ENCODE assay signal across 9 cellular contexts in the genomic region with DNA sequence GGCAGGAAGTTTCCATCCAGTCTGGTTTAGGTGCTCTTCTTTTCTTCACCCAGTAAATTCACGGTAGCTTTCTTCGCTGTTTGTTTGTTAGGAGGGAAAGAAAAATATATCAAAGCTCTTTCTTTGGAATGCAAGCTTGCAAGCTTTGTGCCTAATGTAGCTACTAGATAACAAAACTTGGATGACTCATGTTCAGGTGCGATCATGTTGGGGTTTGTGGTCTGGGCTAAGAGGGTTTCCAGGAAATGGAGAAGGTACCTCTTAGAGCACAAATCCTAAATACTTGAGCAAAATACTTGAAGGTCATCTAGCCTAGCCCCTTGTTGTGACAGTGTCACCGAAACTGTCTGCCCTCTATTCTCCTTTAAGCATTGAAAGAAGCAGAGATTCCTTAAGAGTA. TPM values are rescaled to one million over a fixed set of nuclear protein-coding genes. Genes with fewer than 3 reads are reported as not detected.
DNase-seq lines count a peak whose midpoint lies in the region; ATAC-seq, FAIRE-seq and TF ChIP-seq lines count a peak whose summit lies in the region.
"Had no signal": no experiment of that assay in that cellular context is flagged by ENCODE, and none has a peak within 500 bp of the region (broad histone marks: within the 10 kb centered on the region; RNA-seq: fewer than 3 reads in every experiment).

No MANE protein-coding gene starts in this region.

- TF ChIP-seq POLR2A in GM12878 (IDR thresholded peaks at IDR 0.05; ENCODE audit: low read depth, low read length), result no peak

- H4K20me1 ChIP-seq in GM12878 (ENCODE audit: control insufficient read depth, insufficient read depth), result no peaks in the 10 kb centered on the region

- POLR2A ChIA-PET in GM12878 (lab: Charles Lee), result no interaction called here

- RAD21 ChIA-PET in GM12878 (lab: Charles Lee; ENCODE audit: unreplicated experiment), result no interaction called here

- WGBS in GM12878 (ENCODE audit: insufficient coverage, insufficient replicate concordance, low lambda C conversion rate, missing lambda C conversion rate), result 67% methylated on average over 4 of the region's 4 CpGs

- no peak overlapping the region for H3K9ac ChIP-seq in SK-N-MC (ENCODE audit: insufficient read length)
- no peak overlapping the region for H3K9ac ChIP-seq in GM12878 (ENCODE audit: control insufficient read depth, insufficient read depth, low read length)

- H3K27ac ChIP-seq in SK-N-MC (peak overlapping the region; percentile 1), GM12878 (ENCODE audit: control insufficient read depth, insufficient read depth) (no peak overlapping the region)

- H3K36me3 ChIP-seq in SK-N-MC (ENCODE audit: insufficient read depth, low read length), result peaks cover 45% of the 10 kb centered on the region
- peaks cover 6 to 32% of the 10 kb centered on the region in 2 experiments for H3K36me3 ChIP-seq in GM12878 (ENCODE audit: control insufficient read depth in 2 of 2, insufficient read depth in 2 of 2, low read length in 1 of 2)

- SMC1A ChIA-PET in GM12878 (lab: Charles Lee; ENCODE audit: uncharacterized antibody, unreplicated experiment), result interaction anchor here (0.6 to 1.4 kb wide), 4 partner anchors 10 to 356 kb away, joined by 3 to 6 read pairs (median 4); a partner anchor contains a TSS

- H3K9me3 ChIP-seq in SK-N-MC (ENCODE audit: low read depth, low read length) (no peaks in the 10 kb centered on the region), GM12878 (replicated peaks; ENCODE audit: control insufficient read depth, insufficient read depth, low read length) (no peaks in the 10 kb centered on the region)

- TF ChIP-seq CTCF in GM12878 (IDR thresholded peaks at IDR 0.05 in 2 of 3, conservative IDR thresholded peaks at IDR 0.05 in 1 of 3; ENCODE audit: control insufficient read depth in 2 of 3, extremely low read depth in 1 of 3, insufficient read depth in 1 of 3, low read depth in 3 of 3, low read length in 3 of 3) (no peak), foreskin fibroblast (IDR thresholded peaks at IDR 0.05; ENCODE audit: low read depth, low read length) (no peak)

- CTCF ChIA-PET in GM12878 (lab: Yijun Ruan, JAX), result no interaction called here

- no peak overlapping the region for H3K4me3 ChIP-seq in SK-N-MC
- no peak overlapping the region for H3K4me3 ChIP-seq in GM12878
- no peak overlapping the region for H3K4me3 ChIP-seq in foreskin fibroblast (ENCODE audit: low read depth in 1 of 2, low read length in 2 of 2)

- no peak for TF ChIP-seq EP300 in GM12878 (IDR thresholded peaks at IDR 0.05; ENCODE audit: borderline replicate concordance in 1 of 2, control insufficient read depth in 1 of 2, low read depth in 2 of 2, low read length in 2 of 2)

- no TSS peak for BruUV-seq in GM12878 (replicated peaks; lab: Mats Ljungman, UMichigan)

- no peaks in the 10 kb centered on the region for H3K4me1 ChIP-seq in GM12878 (ENCODE audit: control insufficient read depth, insufficient read depth, low read length)

- intact Hi-C loops in GM12878 (cut with micrococcal nuclease; ENCODE audit: unreplicated experiment), result no loop called here
- intact Hi-C loops in sciatic nerve (cut with DNase I), result no loop called here

- peak; percentile 7 for FAIRE-seq in GM12878 (lab: Jason Lieb, UNC)
- FAIRE-seq: TTC549 had no signal

- no peak overlapping the region for H2AFZ ChIP-seq in GM12878 (ENCODE audit: control insufficient read depth, low read depth, low read length)

- H3K79me2 ChIP-seq in GM12878 (ENCODE audit: control insufficient read depth, insufficient read depth, low read length), result no peaks in the 10 kb centered on the region

- in situ Hi-C loops in GM12878 (cut with MboI), result no loop called here

- DNase-seq in SK-N-MC (ENCODE audit: low read depth, low spot score) (no peak), GM12878 (ENCODE audit: low read depth, low spot score) (no peak), iPS-NIHi7 (ENCODE audit: extremely low spot score) (no peak), nucleus accumbens (lab: John Stamatoyannopoulos, UW) (no peak), foreskin fibroblast (no peak), sciatic nerve (ENCODE audit: low spot score) (no peak)
- peak; percentile 14 to 17 for DNase-seq in stimulated activated CD4-positive, alpha-beta T cell treated with anti-CD3 and anti-CD28 coated beads, Interleukin-1b, Interleukin-23, amount 100 ng/mL, for 1 hour (ENCODE audit: low read depth in 2 of 2)

- no peaks in the 10 kb centered on the region for H3K27me3 ChIP-seq in GM12878 (replicated peaks in 1 of 2; ENCODE audit: control insufficient read depth in 2 of 2, insufficient read depth in 2 of 2, low read length in 1 of 2)

- ATAC-seq in GM19463 (IDR thresholded peaks at IDR 0.05; ENCODE audit: unreplicated experiment), result peak; percentile 56
- ATAC-seq in GM12878, result no peak
- no peak for ATAC-seq in sciatic nerve

- no peak overlapping the region for H3K4me2 ChIP-seq in GM12878 (ENCODE audit: control insufficient read depth, insufficient read depth)

- TF ChIP-seq RAD21 in GM12878 (IDR thresholded peaks at IDR 0.05; ENCODE audit: insufficient read depth, low read depth, low read length), result no peak

TF ChIP-seq in GM12878, 131 proteins besides CTCF, POLR2A, EP300 and RAD21:
- TF ChIP-seq ESRRA (IDR thresholded peaks at IDR 0.05; ENCODE audit: low read length), result no peak
- TF ChIP-seq JUNB (IDR thresholded peaks at IDR 0.05), result 0 out of 2 replicates have a peak, but pooled peaks have one; percentile 8
- peak; percentile 64 for TF ChIP-seq RUNX3 (IDR thresholded peaks at IDR 0.05; ENCODE audit: low read length)

RNA-seq across cellular contexts. Expression of a gene that starts 17.7 kb away (rescaled TPM):
- 33.3 and 45.4 TPM in 2 replicates for total RNA-seq in GM12878 (2013; cell fraction: nucleolus; rRNA removed)
- total RNA-seq in GM12878 (2014; rRNA removed) (48.6 and 61.4 TPM in 2 replicates), GM12878 (2014; rRNA removed; fragmentation: Illumina TruSeq; extraction: Trizol) (137 and 155 TPM in 2 replicates), GM12878 (2021) (43.4 TPM in 2 replicates), sciatic nerve (21.2 TPM)
- 27.5 TPM for polyA plus RNA-seq in GM12878 (2011; ENCODE audit: low read depth)
- polyA plus RNA-seq in GM12878 (2011; rRNA removed) (72.9 and 104 TPM in 2 replicates), GM12878 (2014; fragmentation: Illumina TruSeq; extraction: Trizol) (157 and 200 TPM in 2 replicates), GM12878 (2014; fragmentation: Nextera tagmentation; extraction: Ambion mirVana) (100 to 1,000 TPM; 301 to 379 TPM), GM12878 (2014; rRNA removed) (68.0 and 76.2 TPM in 2 replicates), GM12878 (2016; fragmentation: Nextera tagmentation; extraction: Ambion mirVana) (100 to 1,000 TPM; 203 to 215 TPM)
- polyA plus RNA-seq in GM12878 (2011; cell fraction: cytosol; rRNA removed), result 16.4 and 19.4 TPM in 2 replicates
- polyA plus RNA-seq in GM12878 (2011; cell fraction: nucleus; rRNA removed), result 22.6 and 29.7 TPM in 2 replicates
- polyA plus RNA-seq in GM12878 (2012), result 50.7 and 87.7 TPM in 2 replicates
- polyA minus RNA-seq in GM12878 (2011; rRNA and poly(A)+ RNA removed), result 6.5 and 13.8 TPM in 2 replicates
- 4.0 and 12.9 TPM in 2 replicates for polyA minus RNA-seq in GM12878 (2011; cell fraction: cytosol; rRNA and poly(A)+ RNA removed)
- 6.9 and 14.8 TPM in 2 replicates for polyA minus RNA-seq in GM12878 (2011; cell fraction: nucleus; rRNA and poly(A)+ RNA removed)

RNA-seq across cellular contexts. Expression of a gene that starts 43.3 kb away (rescaled TPM):
- total RNA-seq in GM12878 (2013; cell fraction: nucleolus; rRNA removed), result 20.2 and 25.9 TPM in 2 replicates
- 54.8 and 61.3 TPM in 2 replicates for total RNA-seq in GM12878 (2014; rRNA removed)
- total RNA-seq in GM12878 (2014; rRNA removed; fragmentation: Illumina TruSeq; extraction: Trizol), result 28.6 and 30.5 TPM in 2 replicates
- 56.2 and 61.2 TPM in 2 replicates for total RNA-seq in GM12878 (2021)
- polyA plus RNA-seq in GM12878 (2011; ENCODE audit: low read depth), result 14.3 TPM
- polyA plus RNA-seq in GM12878 (2011; rRNA removed), result 104 and 131 TPM in 2 replicates
- polyA plus RNA-seq in GM12878 (2011; cell fraction: cytosol; rRNA removed), result 79.5 and 146 TPM in 2 replicates
- polyA plus RNA-seq in GM12878 (2011; cell fraction: nucleus; rRNA removed), result 55.7 and 70.0 TPM in 2 replicates
- 39.0 and 40.3 TPM in 2 replicates for polyA plus RNA-seq in GM12878 (2012)
- polyA plus RNA-seq in GM12878 (2014; fragmentation: Illumina TruSeq; extraction: Trizol), result 46.9 and 50.1 TPM in 2 replicates
- polyA plus RNA-seq in GM12878 (2014; fragmentation: Nextera tagmentation; extraction: Ambion mirVana), result 100 to 1,000 TPM; 196 to 211 TPM
- polyA plus RNA-seq in GM12878 (2014; rRNA removed), result 95.3 and 96.8 TPM in 2 replicates
- 100 to 1,000 TPM; 188 to 204 TPM for polyA plus RNA-seq in GM12878 (2016; fragmentation: Nextera tagmentation; extraction: Ambion mirVana)
- polyA minus RNA-seq in GM12878 (2011; rRNA and poly(A)+ RNA removed), result 114 and 115 TPM in 2 replicates
- polyA minus RNA-seq in GM12878 (2011; cell fraction: cytosol; rRNA and poly(A)+ RNA removed), result 38.6 and 40.8 TPM in 2 replicates
- polyA minus RNA-seq in GM12878 (2011; cell fraction: nucleus; rRNA and poly(A)+ RNA removed), result 29.9 and 53.7 TPM in 2 replicates
- 73.6 TPM for total RNA-seq in sciatic nerve

Comparison
In these comparisons a context has a peak if more than half of its experiments do, and no peak if none do; other contexts are left out.
1. DNase-seq: peak in stimulated activated CD4-positive, alpha-beta T cell treated with anti-CD3 and anti-CD28 coated beads, Interleukin-1b, Interleukin-23, amount 100 ng/mL, for 1 hour (2 of 2); none in SK-N-MC (single experiment), GM12878 (single experiment), iPS-NIHi7 (single experiment), nucleus accumbens (0 of 56), foreskin fibroblast (0 of 2) and sciatic nerve (single experiment).